ENCODE assay signal across 1 cellular context in the genomic region with DNA sequence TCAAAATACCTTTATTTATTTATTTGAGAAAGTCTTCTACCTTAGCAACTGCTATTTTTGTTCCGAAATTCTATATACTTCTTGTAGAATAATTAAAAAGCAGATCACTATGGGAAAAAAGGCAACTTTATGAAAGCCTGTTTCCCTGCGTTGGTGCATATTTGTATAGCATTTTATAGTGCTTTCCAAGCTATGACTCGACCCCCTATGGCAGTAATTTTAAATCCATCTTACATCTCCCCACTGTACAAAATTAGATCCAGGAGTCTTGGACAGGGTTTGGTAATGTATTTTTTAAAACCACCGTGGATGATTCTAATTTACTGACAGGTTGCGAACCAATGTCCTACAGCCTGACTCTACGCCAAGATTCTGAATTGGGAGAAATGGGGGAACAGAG.
TF ChIP-seq lines count a peak whose summit lies in the region.

No MANE protein-coding gene starts in this region.

TF ChIP-seq in A549, 52 proteins besides CTCF, POLR2A, EP300 and RAD21 (continued from another document):
- TF ChIP-seq, protein P1, sequence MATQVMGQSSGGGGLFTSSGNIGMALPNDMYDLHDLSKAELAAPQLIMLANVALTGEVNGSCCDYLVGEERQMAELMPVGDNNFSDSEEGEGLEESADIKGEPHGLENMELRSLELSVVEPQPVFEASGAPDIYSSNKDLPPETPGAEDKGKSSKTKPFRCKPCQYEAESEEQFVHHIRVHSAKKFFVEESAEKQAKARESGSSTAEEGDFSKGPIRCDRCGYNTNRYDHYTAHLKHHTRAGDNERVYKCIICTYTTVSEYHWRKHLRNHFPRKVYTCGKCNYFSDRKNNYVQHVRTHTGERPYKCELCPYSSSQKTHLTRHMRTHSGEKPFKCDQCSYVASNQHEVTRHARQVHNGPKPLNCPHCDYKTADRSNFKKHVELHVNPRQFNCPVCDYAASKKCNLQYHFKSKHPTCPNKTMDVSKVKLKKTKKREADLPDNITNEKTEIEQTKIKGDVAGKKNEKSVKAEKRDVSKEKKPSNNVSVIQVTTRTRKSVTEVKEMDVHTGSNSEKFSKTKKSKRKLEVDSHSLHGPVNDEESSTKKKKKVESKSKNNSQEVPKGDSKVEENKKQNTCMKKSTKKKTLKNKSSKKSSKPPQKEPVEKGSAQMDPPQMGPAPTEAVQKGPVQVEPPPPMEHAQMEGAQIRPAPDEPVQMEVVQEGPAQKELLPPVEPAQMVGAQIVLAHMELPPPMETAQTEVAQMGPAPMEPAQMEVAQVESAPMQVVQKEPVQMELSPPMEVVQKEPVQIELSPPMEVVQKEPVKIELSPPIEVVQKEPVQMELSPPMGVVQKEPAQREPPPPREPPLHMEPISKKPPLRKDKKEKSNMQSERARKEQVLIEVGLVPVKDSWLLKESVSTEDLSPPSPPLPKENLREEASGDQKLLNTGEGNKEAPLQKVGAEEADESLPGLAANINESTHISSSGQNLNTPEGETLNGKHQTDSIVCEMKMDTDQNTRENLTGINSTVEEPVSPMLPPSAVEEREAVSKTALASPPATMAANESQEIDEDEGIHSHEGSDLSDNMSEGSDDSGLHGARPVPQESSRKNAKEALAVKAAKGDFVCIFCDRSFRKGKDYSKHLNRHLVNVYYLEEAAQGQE (IDR thresholded peaks at IDR 0.05), result no peak
- TF ChIP-seq NR3C1 (IDR thresholded peaks at IDR 0.05) (no peak), CBX8 (IDR thresholded peaks at IDR 0.05) (no peak), FOSB (CRISPR knock-in tag; IDR thresholded peaks at IDR 0.05) (no peak), ZC3H11A (IDR thresholded peaks at IDR 0.05) (no peak), CHD4 (IDR thresholded peaks at IDR 0.05; ENCODE audit: borderline replicate concordance) (no peak), CBX2 (IDR thresholded peaks at IDR 0.05; ENCODE audit: borderline replicate concordance, low read depth) (no peak), MAFK (IDR thresholded peaks at IDR 0.05; ENCODE audit: partially characterized antibody) (no peak)
- TF ChIP-seq, protein P2, sequence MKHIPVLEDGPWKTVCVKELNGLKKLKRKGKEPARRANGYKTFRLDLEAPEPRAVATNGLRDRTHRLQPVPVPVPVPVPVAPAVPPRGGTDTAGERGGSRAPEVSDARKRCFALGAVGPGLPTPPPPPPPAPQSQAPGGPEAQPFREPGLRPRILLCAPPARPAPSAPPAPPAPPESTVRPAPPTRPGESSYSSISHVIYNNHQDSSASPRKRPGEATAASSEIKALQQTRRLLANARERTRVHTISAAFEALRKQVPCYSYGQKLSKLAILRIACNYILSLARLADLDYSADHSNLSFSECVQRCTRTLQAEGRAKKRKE (CRISPR knock-in tag; IDR thresholded peaks at IDR 0.05; ENCODE audit: low read depth), result no peak
